Comparison of ENCODE assay signal across 12 cellular contexts in genomic region chr7:468681-469590, GRCh38. TPM values are rescaled to one million over a fixed set of nuclear protein-coding genes. Genes with fewer than 3 reads are reported as not detected.
A peak's percentile ranks its signal among the peaks of the same experiment; 100 is the strongest.
DNase-seq lines count a peak whose midpoint lies in the region; TF ChIP-seq lines count a peak whose summit lies in the region.
"Had no signal": no experiment of that assay in that cellular context is flagged by ENCODE, and none has a peak within 500 bp of the region (broad histone marks: within the 10 kb centered on the region; RNA-seq: fewer than 3 reads in every experiment).

No MANE protein-coding gene starts in this region.

- H3K27ac ChIP-seq in RWPE1 (peak overlapping the region; percentile 41), left ventricle myocardium inferior (replicated peaks) (peak overlapping the region; percentile 27)

- H3K9me3 ChIP-seq in left ventricle myocardium inferior (replicated peaks): peaks cover under 1% of the 10 kb centered on the region
- H3K9me3 ChIP-seq in skeletal muscle satellite cell (replicated peaks; ENCODE audit: low read length): no peaks in the 10 kb centered on the region
- H3K9me3 ChIP-seq: thoracic aorta had no signal

- H3K9ac ChIP-seq in skeletal muscle satellite cell (ENCODE audit: low read depth, low read length): peak overlapping the region; percentile 33

- no peak overlapping the region for H3K4me3 Mint-ChIP-seq in activated T-cell treated with anti-CD3 and anti-CD28 coated beads, Interleukin-2, amount 50 U/mL, for 24 hours

- intact Hi-C loops in left ventricle myocardium inferior (cut with micrococcal nuclease): no loop called here

- POLR2A ChIA-PET in RWPE1 (lab: Yijun Ruan, JAX; ENCODE audit: low non-redundant PET): no interaction called here

- H3K27ac Mint-ChIP-seq in activated T-cell treated with anti-CD3 and anti-CD28 coated beads, Interleukin-2, amount 50 U/mL, for 24 hours: no peak overlapping the region

- H3K27me3 ChIP-seq in H7 (ENCODE audit: control insufficient read depth, insufficient read depth, low read length) (no peaks in the 10 kb centered on the region), left ventricle myocardium inferior (ENCODE audit: low read depth) (no peaks in the 10 kb centered on the region), skeletal muscle satellite cell (ENCODE audit: control insufficient read depth, insufficient read depth, low read length) (peaks cover 4% of the 10 kb centered on the region)
- H3K27me3 ChIP-seq: left lung had no signal

- H3K4me3 ChIP-seq in H7 (ENCODE audit: insufficient read depth, low read depth, low read length): no peak overlapping the region
- no peak overlapping the region for H3K4me3 ChIP-seq in left ventricle myocardium inferior
- H3K4me3 ChIP-seq in skeletal muscle satellite cell (ENCODE audit: low read length): peak overlapping the region; percentile 9
- H3K4me3 ChIP-seq: left lung, thoracic aorta had no signal

- peak; percentile 26 for DNase-seq in H7
- no peak for DNase-seq in RWPE1 (ENCODE audit: low spot score)
- no peak for DNase-seq in left ventricle myocardium inferior
- no peak for DNase-seq in glomerular visceral epithelial cell (ENCODE audit: extremely low spot score)
- DNase-seq in RKO (ENCODE audit: low spot score): no peak
- DNase-seq in activated T-cell treated with anti-CD3 and anti-CD28 coated beads, Interleukin-2, amount 50 U/mL, for 24 hours: no peak
- no peak for DNase-seq in RPMI8226
- DNase-seq: effector memory CD4-positive, alpha-beta T cell; NCI-H1417 had no signal

- peaks cover 27% of the 10 kb centered on the region for H3K4me1 ChIP-seq in left ventricle myocardium inferior
- peaks cover 48% of the 10 kb centered on the region for H3K4me1 ChIP-seq in skeletal muscle satellite cell (ENCODE audit: control insufficient read depth, insufficient read depth, low read length)

- peaks cover 8% of the 10 kb centered on the region for H3K4me1 Mint-ChIP-seq in activated T-cell treated with anti-CD3 and anti-CD28 coated beads, Interleukin-2, amount 50 U/mL, for 24 hours (ENCODE audit: low read depth)

- CTCF ChIA-PET in RWPE1 (lab: Yijun Ruan, JAX): no interaction called here

- H3K4me2 ChIP-seq in skeletal muscle satellite cell (ENCODE audit: low read length): no peak overlapping the region

- H3K9me3 Mint-ChIP-seq in activated T-cell treated with anti-CD3 and anti-CD28 coated beads, Interleukin-2, amount 50 U/mL, for 24 hours: peaks cover 17% of the 10 kb centered on the region

- no peaks in the 10 kb centered on the region for H3K27me3 Mint-ChIP-seq in activated T-cell treated with anti-CD3 and anti-CD28 coated beads, Interleukin-2, amount 50 U/mL, for 24 hours

- no peaks in the 10 kb centered on the region for H3K36me3 Mint-ChIP-seq in activated T-cell treated with anti-CD3 and anti-CD28 coated beads, Interleukin-2, amount 50 U/mL, for 24 hours (ENCODE audit: low read depth)

- no peak for TF ChIP-seq CTCF in RWPE1 (conservative IDR thresholded peaks at IDR 0.05; ENCODE audit: low read depth)
- no peak for TF ChIP-seq CTCF in left ventricle myocardium inferior (IDR thresholded peaks at IDR 0.05; ENCODE audit: borderline replicate concordance)

- H3K36me3 ChIP-seq in H7 (replicated peaks; ENCODE audit: control insufficient read depth, insufficient read depth, low read length) (no peaks in the 10 kb centered on the region), left ventricle myocardium inferior (no peaks in the 10 kb centered on the region), skeletal muscle satellite cell (ENCODE audit: insufficient read depth, low read length) (no peaks in the 10 kb centered on the region)
- H3K36me3 ChIP-seq: left lung, thoracic aorta had no signal

RNA-seq across cellular contexts. Expression of gene PDGFA, which starts 50.7 kb away (rescaled TPM):
- total RNA-seq in H7 (2014; rRNA removed; shearing (Covaris generic)): 149 and 202 TPM in 2 replicates
- total RNA-seq in left ventricle myocardium inferior: 26.0 TPM
- 4.1 and 16.2 TPM in 2 replicates for total RNA-seq in skeletal muscle satellite cell (2012; rRNA removed)
